Comparison of ENCODE assay signal across 1 cellular context in genomic region chr11:46913484-46913883, GRCh38.
TF ChIP-seq lines count a peak whose summit lies in the region.

No MANE protein-coding gene starts in this region.

TF ChIP-seq in GM23338, 12 proteins besides CTCF, POLR2A, EP300 and RAD21 (continued from another document):
- TF ChIP-seq ZNF462 (CRISPR knock-in tag; IDR thresholded peaks at IDR 0.05) (no peak), EZH2phosphoT487 (IDR thresholded peaks at IDR 0.05; ENCODE audit: unreplicated experiment) (no peak), REST (IDR thresholded peaks at IDR 0.05; ENCODE audit: unreplicated experiment) (no peak), EZH2 (IDR thresholded peaks at IDR 0.05; ENCODE audit: low read depth, unreplicated experiment) (no peak), CREB1 (CRISPR knock-in tag; IDR thresholded peaks at IDR 0.05; ENCODE audit: low read depth) (no peak), JUNB (IDR thresholded peaks at IDR 0.05; ENCODE audit: unreplicated experiment) (no peak), STAT1 (IDR thresholded peaks at IDR 0.05; ENCODE audit: unreplicated experiment) (no peak), ZNF331 (CRISPR knock-in tag; IDR thresholded peaks at IDR 0.05; ENCODE audit: low read depth) (no peak), NANOG (IDR thresholded peaks at IDR 0.05; ENCODE audit: borderline replicate concordance) (no peak)
